1 cellular context compared by ENCODE assay signal in genomic region chr19:13101590-13102415, GRCh38.
TF ChIP-seq lines count a peak whose summit lies in the region.

No MANE protein-coding gene starts in this region.

TF ChIP-seq in liver, 16 proteins besides CTCF, POLR2A, EP300 and RAD21 (continued from another document):
- TF ChIP-seq MAX (IDR thresholded peaks at IDR 0.05) = no peak
